Comparison of ENCODE assay signal across 8 cellular contexts in genomic region chr11:47270331-47271271, GRCh38. TPM values are rescaled to one million over a fixed set of nuclear protein-coding genes. Genes with fewer than 3 reads are reported as not detected.
A peak's percentile ranks its signal among the peaks of the same experiment; 100 is the strongest.
DNase-seq lines count a peak whose midpoint lies in the region; ATAC-seq and TF ChIP-seq lines count a peak whose summit lies in the region.

No MANE protein-coding gene starts in this region.

- peaks cover 51 to 52% (median 52%) of the 10 kb centered on the region in 11 experiments for H4K20me1 ChIP-seq in BLaER1 treated with 17β-estradiol and CSF1 and Interleukin-3, amounts not matched to agents 10 nM and 100 nM

- in situ Hi-C loops in astrocyte of the spinal cord (cut with HindIII; ENCODE audit: low sequenced_read_pairs) = no loop called here

- peak overlapping the region; percentile 82 to 95 (median 88) for H3K9ac ChIP-seq in BLaER1 treated with 17β-estradiol and CSF1 and Interleukin-3, amounts not matched to agents 10 nM and 100 nM
- H3K9ac ChIP-seq in iPS-15b (ENCODE audit: low read depth, low read length) = peak overlapping the region; percentile 49

- DNase-seq in HL-60 (ENCODE audit: low read depth in 1 of 2, low spot score in 1 of 2) (peak in 1 of 2 experiments; percentile 49), RPMI7951 (ENCODE audit: low read depth) (peak; percentile 60), astrocyte of the spinal cord (ENCODE audit: low read depth, low spot score) (peak; percentile 62), skeletal muscle cell (ENCODE audit: low read depth) (no peak), GM19238 (ENCODE audit: insufficient read length, low spot score) (no peak)

- H3K4me2 ChIP-seq in BLaER1 treated with 17β-estradiol and CSF1 and Interleukin-3, amounts not matched to agents 10 nM and 100 nM = peak overlapping the region; percentile 90 to 99 (median 95)

- H3K27me3 ChIP-seq in BLaER1 treated with 17β-estradiol and CSF1 and Interleukin-3, amounts not matched to agents 10 nM and 100 nM = no peaks in the 10 kb centered on the region
- H3K27me3 ChIP-seq in HL-60 (ENCODE audit: insufficient read depth, poor library complexity, severe bottlenecking) = no peaks in the 10 kb centered on the region
- H3K27me3 ChIP-seq in iPS-15b (ENCODE audit: control insufficient read depth, insufficient read depth, low read length) = no peaks in the 10 kb centered on the region

- peaks cover 55 to 68% (median 59%) of the 10 kb centered on the region in 10 experiments for H3K4me1 ChIP-seq in BLaER1 treated with 17β-estradiol and CSF1 and Interleukin-3, amounts not matched to agents 10 nM and 100 nM
- peaks cover 18% of the 10 kb centered on the region for H3K4me1 ChIP-seq in iPS-15b (ENCODE audit: control insufficient read depth, insufficient read depth, low read length)

- peak overlapping the region; percentile 63 to 84 (median 72) for H3K4me3 ChIP-seq in BLaER1 treated with 17β-estradiol and CSF1 and Interleukin-3, amounts not matched to agents 10 nM and 100 nM
- peak overlapping the region; percentile 87 for H3K4me3 ChIP-seq in HL-60 (replicated peaks; ENCODE audit: insufficient read depth, low read length)
- H3K4me3 ChIP-seq in astrocyte of the spinal cord (ENCODE audit: low read depth, low read length) = peak overlapping the region; percentile 71
- H3K4me3 ChIP-seq in iPS-15b (ENCODE audit: low read depth, low read length) = peak overlapping the region; percentile 89
- peak overlapping the region; percentile 75 for H3K4me3 ChIP-seq in skeletal muscle cell (ENCODE audit: low read depth, low read length)

- no peaks in the 10 kb centered on the region for H3K9me3 ChIP-seq in BLaER1 treated with 17β-estradiol and CSF1 and Interleukin-3, amounts not matched to agents 10 nM and 100 nM (replicated peaks in 1 of 11)
- H3K9me3 ChIP-seq in iPS-15b (ENCODE audit: control insufficient read depth, insufficient read depth, low read length) = no peaks in the 10 kb centered on the region

- TF ChIP-seq CTCF in HL-60 (IDR thresholded peaks at IDR 0.05; ENCODE audit: insufficient read depth, low read length) (no peak), astrocyte of the spinal cord (IDR thresholded peaks at IDR 0.05; ENCODE audit: low read depth, low read length) (peak; percentile 23)

- peaks cover 0 to 27% (median 21%) of the 10 kb centered on the region in 11 experiments; a peak in 21 of 22 replicates for H3K36me3 ChIP-seq in BLaER1 treated with 17β-estradiol and CSF1 and Interleukin-3, amounts not matched to agents 10 nM and 100 nM
- H3K36me3 ChIP-seq in iPS-15b (ENCODE audit: control insufficient read depth, insufficient read depth, low read length) = peaks cover 8% of the 10 kb centered on the region

- no peak for ATAC-seq in HG02852 (IDR thresholded peaks at IDR 0.05; ENCODE audit: unreplicated experiment)

- H3K27ac ChIP-seq in BLaER1 treated with 17β-estradiol and CSF1 and Interleukin-3, amounts not matched to agents 10 nM and 100 nM = peak overlapping the region; percentile 88 to 100 (median 96)
- peak overlapping the region; percentile 97 for H3K27ac ChIP-seq in HL-60 (replicated peaks)

RNA-seq across cellular contexts. Expression of gene MADD, which starts 0.7 kb away (rescaled TPM):
- 13.5 and 17.0 TPM in 2 replicates for total RNA-seq in RPMI7951 (2014; rRNA removed; shearing (Covaris generic))

RNA-seq across cellular contexts. Expression of gene NR1H3, which starts 12.8 kb away (rescaled TPM):
- total RNA-seq in RPMI7951 (2014; rRNA removed; shearing (Covaris generic)) = 7.9 and 8.4 TPM in 2 replicates

RNA-seq across cellular contexts. Expression of gene ACP2, which starts 22.0 kb away (rescaled TPM):
- total RNA-seq in RPMI7951 (2014; rRNA removed; shearing (Covaris generic)) = 27.1 and 39.9 TPM in 2 replicates

RNA-seq across cellular contexts. Expression of gene DDB2, which starts 55.8 kb away (rescaled TPM):
- 22.7 and 35.0 TPM in 2 replicates for total RNA-seq in RPMI7951 (2014; rRNA removed; shearing (Covaris generic))

Comparison
In these comparisons a context has a peak if more than half of its experiments do, and no peak if none do; other contexts are left out.
1. DNase-seq: peak in RPMI7951 (single experiment) and astrocyte of the spinal cord (single experiment); none in skeletal muscle cell (single experiment) and GM19238 (single experiment).
2. Peak in every context shown above with its lines, with median percentiles within 50 percentile points of each other: H3K4me3 ChIP-seq.